ENCODE assay signal across 1 cellular context in the genomic region with DNA sequence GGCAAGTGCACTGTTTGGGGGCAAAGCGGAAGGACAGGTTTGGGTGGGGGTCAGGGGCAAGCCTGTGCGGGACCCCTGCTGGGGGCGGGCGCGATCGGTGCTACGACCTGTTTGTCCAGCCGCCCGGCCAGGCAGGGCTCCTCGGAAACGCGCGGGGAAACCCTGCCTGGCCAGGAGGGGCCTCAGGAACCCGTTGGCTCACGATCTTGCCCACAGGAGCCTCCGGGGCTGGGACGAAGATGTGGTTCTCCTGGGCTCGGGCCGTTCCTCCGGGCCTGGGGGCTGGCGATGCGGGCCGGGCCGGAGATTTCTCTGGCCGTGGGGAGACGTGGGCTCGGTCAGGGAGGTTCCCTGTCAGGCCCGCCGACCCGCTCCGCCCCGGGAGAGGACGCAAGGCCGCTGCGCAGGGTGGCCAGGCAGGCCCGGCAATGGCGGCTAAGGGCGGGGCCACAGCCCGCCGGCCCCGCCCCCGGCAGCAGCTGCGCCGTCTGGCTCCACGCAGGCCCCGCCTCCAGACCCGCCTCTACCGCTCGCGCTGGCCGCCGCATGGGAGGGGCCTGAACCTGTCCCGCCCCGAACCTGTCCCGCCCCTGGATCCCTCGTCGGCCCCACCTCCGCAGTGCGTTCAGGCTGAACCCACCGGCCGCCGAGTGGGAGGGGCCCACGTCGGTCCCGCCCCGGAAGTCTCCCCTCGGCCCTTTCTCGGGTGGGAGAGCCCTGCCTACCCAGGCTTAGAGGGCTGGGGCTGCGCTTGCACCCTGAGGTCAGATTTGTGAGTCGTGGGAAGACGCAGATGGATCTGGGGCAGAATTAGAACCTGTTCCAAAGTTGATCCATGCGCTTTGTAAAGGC.
TF ChIP-seq lines count a peak whose summit lies in the region.

A gene with protein sequence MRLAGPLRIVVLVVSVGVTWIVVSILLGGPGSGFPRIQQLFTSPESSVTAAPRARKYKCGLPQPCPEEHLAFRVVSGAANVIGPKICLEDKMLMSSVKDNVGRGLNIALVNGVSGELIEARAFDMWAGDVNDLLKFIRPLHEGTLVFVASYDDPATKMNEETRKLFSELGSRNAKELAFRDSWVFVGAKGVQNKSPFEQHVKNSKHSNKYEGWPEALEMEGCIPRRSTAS (minus strand): TSS at position 430 of the 852 bp plus-strand sequence. CDS start 460 bp downstream, outside the sequence.

TF ChIP-seq in K562, 482 proteins besides CTCF, POLR2A, EP300 and RAD21 (continued from another document and continues in another):
- TF ChIP-seq, protein P1, sequence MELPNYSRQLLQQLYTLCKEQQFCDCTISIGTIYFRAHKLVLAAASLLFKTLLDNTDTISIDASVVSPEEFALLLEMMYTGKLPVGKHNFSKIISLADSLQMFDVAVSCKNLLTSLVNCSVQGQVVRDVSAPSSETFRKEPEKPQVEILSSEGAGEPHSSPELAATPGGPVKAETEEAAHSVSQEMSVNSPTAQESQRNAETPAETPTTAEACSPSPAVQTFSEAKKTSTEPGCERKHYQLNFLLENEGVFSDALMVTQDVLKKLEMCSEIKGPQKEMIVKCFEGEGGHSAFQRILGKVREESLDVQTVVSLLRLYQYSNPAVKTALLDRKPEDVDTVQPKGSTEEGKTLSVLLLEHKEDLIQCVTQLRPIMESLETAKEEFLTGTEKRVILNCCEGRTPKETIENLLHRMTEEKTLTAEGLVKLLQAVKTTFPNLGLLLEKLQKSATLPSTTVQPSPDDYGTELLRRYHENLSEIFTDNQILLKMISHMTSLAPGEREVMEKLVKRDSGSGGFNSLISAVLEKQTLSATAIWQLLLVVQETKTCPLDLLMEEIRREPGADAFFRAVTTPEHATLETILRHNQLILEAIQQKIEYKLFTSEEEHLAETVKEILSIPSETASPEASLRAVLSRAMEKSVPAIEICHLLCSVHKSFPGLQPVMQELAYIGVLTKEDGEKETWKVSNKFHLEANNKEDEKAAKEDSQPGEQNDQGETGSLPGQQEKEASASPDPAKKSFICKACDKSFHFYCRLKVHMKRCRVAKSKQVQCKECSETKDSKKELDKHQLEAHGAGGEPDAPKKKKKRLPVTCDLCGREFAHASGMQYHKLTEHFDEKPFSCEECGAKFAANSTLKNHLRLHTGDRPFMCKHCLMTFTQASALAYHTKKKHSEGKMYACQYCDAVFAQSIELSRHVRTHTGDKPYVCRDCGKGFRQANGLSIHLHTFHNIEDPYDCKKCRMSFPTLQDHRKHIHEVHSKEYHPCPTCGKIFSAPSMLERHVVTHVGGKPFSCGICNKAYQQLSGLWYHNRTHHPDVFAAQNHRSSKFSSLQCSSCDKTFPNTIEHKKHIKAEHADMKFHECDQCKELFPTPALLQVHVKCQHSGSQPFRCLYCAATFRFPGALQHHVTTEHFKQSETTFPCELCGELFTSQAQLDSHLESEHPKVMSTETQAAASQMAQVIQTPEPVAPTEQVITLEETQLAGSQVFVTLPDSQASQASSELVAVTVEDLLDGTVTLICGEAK (IDR thresholded peaks at IDR 0.05) = peak; percentile 71
- TF ChIP-seq, protein P1 (CRISPR knock-in tag; IDR thresholded peaks at IDR 0.05) = no peak
- TF ChIP-seq POLR2G (IDR thresholded peaks at IDR 0.05; ENCODE audit: low read depth, low read length) (peak; percentile 79), HMG20A (CRISPR knock-in tag; conservative IDR thresholded peaks at IDR 0.05) (no peak), NR2C2 (CRISPR knock-in tag; IDR thresholded peaks at IDR 0.05) (peak; percentile 16; the same call in 1 of the 2 replicates), NR2C2 (tag; IDR thresholded peaks at IDR 0.05) (no peak; the same call in 1 of the 2 replicates), NRF1 (conservative IDR thresholded peaks at IDR 0.05 in 1 of 2, IDR thresholded peaks at IDR 0.05 in 1 of 2) (peak; percentile 88 to 89), NFIC (IDR thresholded peaks at IDR 0.05) (0 out of 2 replicates have a peak, but pooled peaks have one; percentile 4), SREBF1 (IDR thresholded peaks at IDR 0.05; ENCODE audit: borderline replicate concordance, low read depth, low read length) (no peak), HMGN3 (IDR thresholded peaks at IDR 0.05; ENCODE audit: borderline replicate concordance, extremely low read depth, insufficient read length, low read depth, low read length) (peak; percentile 68), SRF (CRISPR knock-in tag; IDR thresholded peaks at IDR 0.05) (peak in 1 of 2 experiments; percentile 85; a peak in 1 of 4 replicates), MBD2 (IDR thresholded peaks at IDR 0.05; ENCODE audit: borderline replicate concordance, low read depth) (peak; percentile 28; the same call in 1 of the 2 replicates), SIN3B (IDR thresholded peaks at IDR 0.05; ENCODE audit: low read depth) (peak; percentile 52; the same call in 1 of the 2 replicates)
- TF ChIP-seq, protein P2, sequence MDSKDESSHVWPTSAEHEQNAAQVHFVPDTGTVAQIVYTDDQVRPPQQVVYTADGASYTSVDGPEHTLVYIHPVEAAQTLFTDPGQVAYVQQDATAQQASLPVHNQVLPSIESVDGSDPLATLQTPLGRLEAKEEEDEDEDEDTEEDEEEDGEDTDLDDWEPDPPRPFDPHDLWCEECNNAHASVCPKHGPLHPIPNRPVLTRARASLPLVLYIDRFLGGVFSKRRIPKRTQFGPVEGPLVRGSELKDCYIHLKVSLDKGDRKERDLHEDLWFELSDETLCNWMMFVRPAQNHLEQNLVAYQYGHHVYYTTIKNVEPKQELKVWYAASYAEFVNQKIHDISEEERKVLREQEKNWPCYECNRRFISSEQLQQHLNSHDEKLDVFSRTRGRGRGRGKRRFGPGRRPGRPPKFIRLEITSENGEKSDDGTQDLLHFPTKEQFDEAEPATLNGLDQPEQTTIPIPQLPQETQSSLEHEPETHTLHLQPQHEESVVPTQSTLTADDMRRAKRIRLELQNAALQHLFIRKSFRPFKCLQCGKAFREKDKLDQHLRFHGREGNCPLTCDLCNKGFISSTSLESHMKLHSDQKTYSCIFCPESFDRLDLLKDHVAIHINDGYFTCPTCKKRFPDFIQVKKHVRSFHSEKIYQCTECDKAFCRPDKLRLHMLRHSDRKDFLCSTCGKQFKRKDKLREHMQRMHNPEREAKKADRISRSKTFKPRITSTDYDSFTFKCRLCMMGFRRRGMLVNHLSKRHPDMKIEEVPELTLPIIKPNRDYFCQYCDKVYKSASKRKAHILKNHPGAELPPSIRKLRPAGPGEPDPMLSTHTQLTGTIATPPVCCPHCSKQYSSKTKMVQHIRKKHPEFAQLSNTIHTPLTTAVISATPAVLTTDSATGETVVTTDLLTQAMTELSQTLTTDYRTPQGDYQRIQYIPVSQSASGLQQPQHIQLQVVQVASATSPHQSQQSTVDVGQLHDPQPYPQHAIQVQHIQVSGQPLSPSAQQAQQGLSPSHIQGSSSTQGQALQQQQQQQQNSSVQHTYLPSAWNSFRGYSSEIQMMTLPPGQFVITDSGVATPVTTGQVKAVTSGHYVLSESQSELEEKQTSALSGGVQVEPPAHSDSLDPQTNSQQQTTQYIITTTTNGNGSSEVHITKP (IDR thresholded peaks at IDR 0.05; ENCODE audit: partially characterized antibody) = peak; percentile 73
- TF ChIP-seq, protein P3, sequence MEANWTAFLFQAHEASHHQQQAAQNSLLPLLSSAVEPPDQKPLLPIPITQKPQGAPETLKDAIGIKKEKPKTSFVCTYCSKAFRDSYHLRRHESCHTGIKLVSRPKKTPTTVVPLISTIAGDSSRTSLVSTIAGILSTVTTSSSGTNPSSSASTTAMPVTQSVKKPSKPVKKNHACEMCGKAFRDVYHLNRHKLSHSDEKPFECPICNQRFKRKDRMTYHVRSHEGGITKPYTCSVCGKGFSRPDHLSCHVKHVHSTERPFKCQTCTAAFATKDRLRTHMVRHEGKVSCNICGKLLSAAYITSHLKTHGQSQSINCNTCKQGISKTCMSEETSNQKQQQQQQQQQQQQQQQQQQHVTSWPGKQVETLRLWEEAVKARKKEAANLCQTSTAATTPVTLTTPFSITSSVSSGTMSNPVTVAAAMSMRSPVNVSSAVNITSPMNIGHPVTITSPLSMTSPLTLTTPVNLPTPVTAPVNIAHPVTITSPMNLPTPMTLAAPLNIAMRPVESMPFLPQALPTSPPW (CRISPR knock-in tag; IDR thresholded peaks at IDR 0.05) = 0 out of 2 replicates have a peak, but pooled peaks have one; percentile 29
- TF ChIP-seq, protein P4, sequence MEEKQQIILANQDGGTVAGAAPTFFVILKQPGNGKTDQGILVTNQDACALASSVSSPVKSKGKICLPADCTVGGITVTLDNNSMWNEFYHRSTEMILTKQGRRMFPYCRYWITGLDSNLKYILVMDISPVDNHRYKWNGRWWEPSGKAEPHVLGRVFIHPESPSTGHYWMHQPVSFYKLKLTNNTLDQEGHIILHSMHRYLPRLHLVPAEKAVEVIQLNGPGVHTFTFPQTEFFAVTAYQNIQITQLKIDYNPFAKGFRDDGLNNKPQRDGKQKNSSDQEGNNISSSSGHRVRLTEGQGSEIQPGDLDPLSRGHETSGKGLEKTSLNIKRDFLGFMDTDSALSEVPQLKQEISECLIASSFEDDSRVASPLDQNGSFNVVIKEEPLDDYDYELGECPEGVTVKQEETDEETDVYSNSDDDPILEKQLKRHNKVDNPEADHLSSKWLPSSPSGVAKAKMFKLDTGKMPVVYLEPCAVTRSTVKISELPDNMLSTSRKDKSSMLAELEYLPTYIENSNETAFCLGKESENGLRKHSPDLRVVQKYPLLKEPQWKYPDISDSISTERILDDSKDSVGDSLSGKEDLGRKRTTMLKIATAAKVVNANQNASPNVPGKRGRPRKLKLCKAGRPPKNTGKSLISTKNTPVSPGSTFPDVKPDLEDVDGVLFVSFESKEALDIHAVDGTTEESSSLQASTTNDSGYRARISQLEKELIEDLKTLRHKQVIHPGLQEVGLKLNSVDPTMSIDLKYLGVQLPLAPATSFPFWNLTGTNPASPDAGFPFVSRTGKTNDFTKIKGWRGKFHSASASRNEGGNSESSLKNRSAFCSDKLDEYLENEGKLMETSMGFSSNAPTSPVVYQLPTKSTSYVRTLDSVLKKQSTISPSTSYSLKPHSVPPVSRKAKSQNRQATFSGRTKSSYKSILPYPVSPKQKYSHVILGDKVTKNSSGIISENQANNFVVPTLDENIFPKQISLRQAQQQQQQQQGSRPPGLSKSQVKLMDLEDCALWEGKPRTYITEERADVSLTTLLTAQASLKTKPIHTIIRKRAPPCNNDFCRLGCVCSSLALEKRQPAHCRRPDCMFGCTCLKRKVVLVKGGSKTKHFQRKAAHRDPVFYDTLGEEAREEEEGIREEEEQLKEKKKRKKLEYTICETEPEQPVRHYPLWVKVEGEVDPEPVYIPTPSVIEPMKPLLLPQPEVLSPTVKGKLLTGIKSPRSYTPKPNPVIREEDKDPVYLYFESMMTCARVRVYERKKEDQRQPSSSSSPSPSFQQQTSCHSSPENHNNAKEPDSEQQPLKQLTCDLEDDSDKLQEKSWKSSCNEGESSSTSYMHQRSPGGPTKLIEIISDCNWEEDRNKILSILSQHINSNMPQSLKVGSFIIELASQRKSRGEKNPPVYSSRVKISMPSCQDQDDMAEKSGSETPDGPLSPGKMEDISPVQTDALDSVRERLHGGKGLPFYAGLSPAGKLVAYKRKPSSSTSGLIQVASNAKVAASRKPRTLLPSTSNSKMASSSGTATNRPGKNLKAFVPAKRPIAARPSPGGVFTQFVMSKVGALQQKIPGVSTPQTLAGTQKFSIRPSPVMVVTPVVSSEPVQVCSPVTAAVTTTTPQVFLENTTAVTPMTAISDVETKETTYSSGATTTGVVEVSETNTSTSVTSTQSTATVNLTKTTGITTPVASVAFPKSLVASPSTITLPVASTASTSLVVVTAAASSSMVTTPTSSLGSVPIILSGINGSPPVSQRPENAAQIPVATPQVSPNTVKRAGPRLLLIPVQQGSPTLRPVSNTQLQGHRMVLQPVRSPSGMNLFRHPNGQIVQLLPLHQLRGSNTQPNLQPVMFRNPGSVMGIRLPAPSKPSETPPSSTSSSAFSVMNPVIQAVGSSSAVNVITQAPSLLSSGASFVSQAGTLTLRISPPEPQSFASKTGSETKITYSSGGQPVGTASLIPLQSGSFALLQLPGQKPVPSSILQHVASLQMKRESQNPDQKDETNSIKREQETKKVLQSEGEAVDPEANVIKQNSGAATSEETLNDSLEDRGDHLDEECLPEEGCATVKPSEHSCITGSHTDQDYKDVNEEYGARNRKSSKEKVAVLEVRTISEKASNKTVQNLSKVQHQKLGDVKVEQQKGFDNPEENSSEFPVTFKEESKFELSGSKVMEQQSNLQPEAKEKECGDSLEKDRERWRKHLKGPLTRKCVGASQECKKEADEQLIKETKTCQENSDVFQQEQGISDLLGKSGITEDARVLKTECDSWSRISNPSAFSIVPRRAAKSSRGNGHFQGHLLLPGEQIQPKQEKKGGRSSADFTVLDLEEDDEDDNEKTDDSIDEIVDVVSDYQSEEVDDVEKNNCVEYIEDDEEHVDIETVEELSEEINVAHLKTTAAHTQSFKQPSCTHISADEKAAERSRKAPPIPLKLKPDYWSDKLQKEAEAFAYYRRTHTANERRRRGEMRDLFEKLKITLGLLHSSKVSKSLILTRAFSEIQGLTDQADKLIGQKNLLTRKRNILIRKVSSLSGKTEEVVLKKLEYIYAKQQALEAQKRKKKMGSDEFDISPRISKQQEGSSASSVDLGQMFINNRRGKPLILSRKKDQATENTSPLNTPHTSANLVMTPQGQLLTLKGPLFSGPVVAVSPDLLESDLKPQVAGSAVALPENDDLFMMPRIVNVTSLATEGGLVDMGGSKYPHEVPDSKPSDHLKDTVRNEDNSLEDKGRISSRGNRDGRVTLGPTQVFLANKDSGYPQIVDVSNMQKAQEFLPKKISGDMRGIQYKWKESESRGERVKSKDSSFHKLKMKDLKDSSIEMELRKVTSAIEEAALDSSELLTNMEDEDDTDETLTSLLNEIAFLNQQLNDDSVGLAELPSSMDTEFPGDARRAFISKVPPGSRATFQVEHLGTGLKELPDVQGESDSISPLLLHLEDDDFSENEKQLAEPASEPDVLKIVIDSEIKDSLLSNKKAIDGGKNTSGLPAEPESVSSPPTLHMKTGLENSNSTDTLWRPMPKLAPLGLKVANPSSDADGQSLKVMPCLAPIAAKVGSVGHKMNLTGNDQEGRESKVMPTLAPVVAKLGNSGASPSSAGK (IDR thresholded peaks at IDR 0.05) = 0 out of 2 replicates have a peak, but pooled peaks have one; percentile 46
